ENCODE assay signal across 8 cellular contexts in genomic region chr2:241354668-241355658, GRCh38. TPM values are rescaled to one million over a fixed set of nuclear protein-coding genes. Genes with fewer than 3 reads are reported as not detected.
DNase-seq lines count a peak whose midpoint lies in the region; ATAC-seq, FAIRE-seq and TF ChIP-seq lines count a peak whose summit lies in the region.

No MANE protein-coding gene starts in this region.

- intact Hi-C loops in colonic mucosa (cut with DNase I) (no loop called here), HepG2 (cut with micrococcal nuclease; ENCODE audit: unreplicated experiment) (loop anchor here (10.0 kb wide), 2 partner anchors 80 to 150 kb away; partner anchors contain the start of gene STK25)

- peak; percentile 57 for DNase-seq in NCI-H146 (lab: John Stamatoyannopoulos, UW)
- no peak for DNase-seq in NCI-H146 treated with DMSO at 0.1 percent for 48 hours (lab: John Stamatoyannopoulos, UW; ENCODE audit: unreplicated experiment)
- peak; percentile 50 for DNase-seq in NCI-H2107 treated with DMSO at 0.1 percent for 48 hours (lab: John Stamatoyannopoulos, UW; ENCODE audit: unreplicated experiment)
- DNase-seq in activated CD4-positive, alpha-beta T cell treated with anti-CD3 and anti-CD28 coated beads for 4 hours = peak; percentile 59 to 69
- peak; percentile 92 for DNase-seq in colonic mucosa
- DNase-seq in HepG2 (ENCODE audit: low spot score) = peak; percentile 76
- peak; percentile 65 to 70 for DNase-seq in stimulated activated CD4-positive, alpha-beta T cell treated with anti-CD3 and anti-CD28 coated beads, Interleukin-4, amount 100 ng/mL, for 4 hours
- no peak for DNase-seq in globus pallidus (ENCODE audit: low spot score)

- in situ Hi-C loops in HepG2 (cut with HindIII; ENCODE audit: extremely low pct_ligation_motif_present, low pct_unique_long_range_greater_than_20kb) = loop anchor here (5.0 kb wide), 1 partner anchor 38 kb away; the partner anchor contains the start of genes HDLBP and SEPTIN2

- CTCF ChIA-PET in HepG2 (lab: Yijun Ruan, JAX; ENCODE audit: low intra/inter-chr PET ratio, low total read pairs) = no interaction called here

- H2AFZ ChIP-seq in HepG2 (ENCODE audit: low read length) = no peak overlapping the region

- TF ChIP-seq EP300 in HepG2 (IDR thresholded peaks at IDR 0.05; ENCODE audit: low read depth in 2 of 2, low read length in 2 of 2) (no peak), HepG2 (CRISPR knock-in tag; IDR thresholded peaks at IDR 0.05; ENCODE audit: borderline replicate concordance) (no peak)

- BruUV-seq in HepG2 (replicated peaks; lab: Mats Ljungman, UMichigan) = TSS peak; percentile 86

- H3K27ac ChIP-seq in colonic mucosa = peak overlapping the region; percentile 83
- H3K27ac ChIP-seq in HepG2 (ENCODE audit: extremely low read length, insufficient read depth, low read length) = peak overlapping the region; percentile 80

- no peaks in the 10 kb centered on the region for H3K27me3 ChIP-seq in colonic mucosa
- H3K27me3 ChIP-seq in HepG2 (ENCODE audit: control insufficient read depth in 1 of 2, insufficient read depth in 2 of 2, low read length in 2 of 2) = no peaks in the 10 kb centered on the region; a peak in 1 of 5 replicates

- peak overlapping the region; percentile 56 to 81 for H3K9ac ChIP-seq in colonic mucosa (ENCODE audit: low read depth in 2 of 2, low read length in 2 of 2)
- H3K9ac ChIP-seq in HepG2 (ENCODE audit: insufficient read depth, low read depth, low read length) = peak overlapping the region; percentile 67

- peak; percentile 60 to 62; a peak in 3 of 4 replicates for TF ChIP-seq POLR2A in HepG2 (IDR thresholded peaks at IDR 0.05; ENCODE audit: insufficient read depth in 1 of 2, low read depth in 2 of 2, low read length in 2 of 2)

- no peak for TF ChIP-seq CTCF in colonic mucosa (IDR thresholded peaks at IDR 0.05)
- TF ChIP-seq CTCF in HepG2 (CRISPR knock-in tag; IDR thresholded peaks at IDR 0.05) = no peak

- POLR2A ChIA-PET in HepG2 (lab: Yijun Ruan, JAX) = interaction anchor here (1.4 kb wide), 1 partner anchor 40 kb away, joined by 5 read pairs; the partner anchor contains the start of gene HDLBP

- peak; percentile 57 for TF ChIP-seq RAD21 in HepG2 (CRISPR knock-in tag; IDR thresholded peaks at IDR 0.05)

- ATAC-seq in HepG2 = peak; percentile 82

- H3K4me1 ChIP-seq in colonic mucosa (peaks cover 3% of the 10 kb centered on the region), HepG2 (ENCODE audit: insufficient read depth, low read length) (peaks cover 84% of the 10 kb centered on the region)

- peak overlapping the region; percentile 95 for H3K4me2 ChIP-seq in HepG2 (ENCODE audit: low read depth, low read length)

- WGBS in HepG2 (ENCODE audit: low lambda C conversion rate) = 9% methylated on average over 33 of the region's 40 CpGs

- peaks cover 42% of the 10 kb centered on the region for H3K79me2 ChIP-seq in HepG2 (ENCODE audit: insufficient read depth, low read length)

- H4K20me1 ChIP-seq in HepG2 (ENCODE audit: insufficient read depth, low read length) = peaks cover 54% of the 10 kb centered on the region

- no peaks in the 10 kb centered on the region for H3K9me3 ChIP-seq in colonic mucosa
- no peaks in the 10 kb centered on the region for H3K9me3 ChIP-seq in HepG2 (ENCODE audit: low read length)

- peak overlapping the region; percentile 23 for H3K4me3 ChIP-seq in colonic mucosa
- peak overlapping the region; percentile 38 to 74 (median 50) for H3K4me3 ChIP-seq in HepG2 (replicated peaks in 1 of 3; ENCODE audit: insufficient read depth in 1 of 3, low read depth in 2 of 3, low read length in 3 of 3)

- H3K36me3 ChIP-seq in colonic mucosa = no peaks in the 10 kb centered on the region
- peaks cover 4 to 29% of the 10 kb centered on the region in 2 experiments for H3K36me3 ChIP-seq in HepG2 (replicated peaks in 1 of 2; ENCODE audit: control insufficient read depth in 1 of 2, insufficient read depth in 2 of 2, low read length in 2 of 2)

- no peak for FAIRE-seq in HepG2 (lab: Jason Lieb, UNC)

TF ChIP-seq in HepG2, 621 proteins besides CTCF, POLR2A, EP300 and RAD21 (continues in another document):
- TF ChIP-seq GATA4 (IDR thresholded peaks at IDR 0.05; ENCODE audit: borderline replicate concordance, low read depth) = no peak
- no peak for TF ChIP-seq JUNB (CRISPR knock-in tag; IDR thresholded peaks at IDR 0.05; ENCODE audit: borderline replicate concordance)
- TF ChIP-seq BCL6 (CRISPR knock-in tag; IDR thresholded peaks at IDR 0.05) = no peak

RNA-seq across cellular contexts. Expression of gene FARP2, which starts 1.1 kb away (rescaled TPM):
- 100 to 1,000 TPM; 107 to 122 TPM for total RNA-seq in colonic mucosa
- total RNA-seq in HepG2 (2016; rRNA removed; fragmentation: Illumina TruSeq; extraction: Trizol) = 43.3 and 45.4 TPM in 2 replicates
- 60.7 and 66.0 TPM in 2 replicates for total RNA-seq in HepG2 (2016; cell fraction: cytosol; rRNA removed; fragmentation: Illumina TruSeq; extraction: Trizol; ENCODE audit: low read depth)
- 39.9 and 41.1 TPM in 2 replicates for total RNA-seq in HepG2 (2016; cell fraction: insoluble cytoplasmic fraction; rRNA removed; fragmentation: Illumina TruSeq; extraction: Trizol)
- 26.8 and 27.2 TPM in 2 replicates for total RNA-seq in HepG2 (2016; cell fraction: membrane; rRNA removed; fragmentation: Illumina TruSeq; extraction: Trizol)
- 40.7 and 47.5 TPM in 2 replicates for total RNA-seq in HepG2 (2016; cell fraction: nucleus; rRNA removed; fragmentation: Illumina TruSeq; extraction: Trizol)
- polyA plus RNA-seq in HepG2 (2011; rRNA removed) = 28.0 and 29.5 TPM in 2 replicates
- 14.2 and 16.0 TPM in 2 replicates for polyA plus RNA-seq in HepG2 (2011; cell fraction: cytosol; rRNA removed)
- polyA plus RNA-seq in HepG2 (2011; cell fraction: nucleus; rRNA removed) = 67.3 and 75.5 TPM in 2 replicates
- polyA plus RNA-seq in HepG2 (2012) = 28.7 and 33.3 TPM in 2 replicates
- polyA plus RNA-seq in HepG2 (2016; cell fraction: cytosol; fragmentation: Illumina TruSeq; extraction: Trizol; ENCODE audit: low read depth) = 3.3 and 4.4 TPM in 2 replicates
- 24.1 and 27.0 TPM in 2 replicates for polyA plus RNA-seq in HepG2 (2016; cell fraction: insoluble cytoplasmic fraction; fragmentation: Illumina TruSeq; extraction: Trizol; ENCODE audit: low read depth)
- polyA plus RNA-seq in HepG2 (2016; cell fraction: membrane; fragmentation: Illumina TruSeq; extraction: Trizol; ENCODE audit: low read depth) = 6.7 and 9.3 TPM in 2 replicates
- polyA plus RNA-seq in HepG2 (2016; cell fraction: nucleus; fragmentation: Illumina TruSeq; extraction: Trizol; ENCODE audit: insufficient read depth, low read depth) = 43.0 and 49.1 TPM in 2 replicates
- 62.3 and 67.5 TPM in 2 replicates for polyA minus RNA-seq in HepG2 (2011; rRNA and poly(A)+ RNA removed; ENCODE audit: low replicate concordance)
- polyA minus RNA-seq in HepG2 (2011; cell fraction: cytosol; rRNA and poly(A)+ RNA removed) = 23.7 and 25.8 TPM in 2 replicates
- 56.9 and 62.9 TPM in 2 replicates for polyA minus RNA-seq in HepG2 (2011; cell fraction: nucleus; rRNA and poly(A)+ RNA removed)

RNA-seq across cellular contexts. Expression of gene SEPTIN2, which starts 39.2 kb away (rescaled TPM):
- total RNA-seq in colonic mucosa (100 to 1,000 TPM; 196 to 244 TPM), HepG2 (2016; rRNA removed; fragmentation: Illumina TruSeq; extraction: Trizol) (493 and 750 TPM in 2 replicates)
- 68.0 and 78.0 TPM in 2 replicates for total RNA-seq in HepG2 (2016; cell fraction: cytosol; rRNA removed; fragmentation: Illumina TruSeq; extraction: Trizol; ENCODE audit: low read depth)
- total RNA-seq in HepG2 (2016; cell fraction: insoluble cytoplasmic fraction; rRNA removed; fragmentation: Illumina TruSeq; extraction: Trizol) = 485 and 732 TPM in 2 replicates
- total RNA-seq in HepG2 (2016; cell fraction: membrane; rRNA removed; fragmentation: Illumina TruSeq; extraction: Trizol) = 155 and 168 TPM in 2 replicates
- total RNA-seq in HepG2 (2016; cell fraction: nucleus; rRNA removed; fragmentation: Illumina TruSeq; extraction: Trizol) = 303 and 351 TPM in 2 replicates
- polyA plus RNA-seq in HepG2 (2011; rRNA removed) = 579 and 733 TPM in 2 replicates
- 208 and 366 TPM in 2 replicates for polyA plus RNA-seq in HepG2 (2011; cell fraction: cytosol; rRNA removed)
- polyA plus RNA-seq in HepG2 (2011; cell fraction: nucleus; rRNA removed) = 383 and 475 TPM in 2 replicates
- polyA plus RNA-seq in HepG2 (2012) = 320 and 513 TPM in 2 replicates
- polyA plus RNA-seq in HepG2 (2016; cell fraction: cytosol; fragmentation: Illumina TruSeq; extraction: Trizol; ENCODE audit: low read depth) = 35.1 and 36.8 TPM in 2 replicates
- polyA plus RNA-seq in HepG2 (2016; cell fraction: insoluble cytoplasmic fraction; fragmentation: Illumina TruSeq; extraction: Trizol; ENCODE audit: low read depth) = 746 and 761 TPM in 2 replicates
- 102 and 104 TPM in 2 replicates for polyA plus RNA-seq in HepG2 (2016; cell fraction: membrane; fragmentation: Illumina TruSeq; extraction: Trizol; ENCODE audit: low read depth)
- 515 and 562 TPM in 2 replicates for polyA plus RNA-seq in HepG2 (2016; cell fraction: nucleus; fragmentation: Illumina TruSeq; extraction: Trizol; ENCODE audit: insufficient read depth, low read depth)
- polyA minus RNA-seq in HepG2 (2011; rRNA and poly(A)+ RNA removed; ENCODE audit: low replicate concordance) = 234 and 609 TPM in 2 replicates
- polyA minus RNA-seq in HepG2 (2011; cell fraction: cytosol; rRNA and poly(A)+ RNA removed) = 218 and 237 TPM in 2 replicates
- 446 and 458 TPM in 2 replicates for polyA minus RNA-seq in HepG2 (2011; cell fraction: nucleus; rRNA and poly(A)+ RNA removed)

RNA-seq across cellular contexts. Expression of gene HDLBP, which starts 39.5 kb away (rescaled TPM):
- total RNA-seq in colonic mucosa (100 to 1,000 TPM; 483 to 625 TPM), HepG2 (2016; rRNA removed; fragmentation: Illumina TruSeq; extraction: Trizol) (707 and 912 TPM in 2 replicates)
- 195 and 216 TPM in 2 replicates for total RNA-seq in HepG2 (2016; cell fraction: cytosol; rRNA removed; fragmentation: Illumina TruSeq; extraction: Trizol; ENCODE audit: low read depth)
- 687 and 831 TPM in 2 replicates for total RNA-seq in HepG2 (2016; cell fraction: insoluble cytoplasmic fraction; rRNA removed; fragmentation: Illumina TruSeq; extraction: Trizol)
- total RNA-seq in HepG2 (2016; cell fraction: membrane; rRNA removed; fragmentation: Illumina TruSeq; extraction: Trizol) = 620 and 676 TPM in 2 replicates
- 437 and 494 TPM in 2 replicates for total RNA-seq in HepG2 (2016; cell fraction: nucleus; rRNA removed; fragmentation: Illumina TruSeq; extraction: Trizol)
- 434 and 464 TPM in 2 replicates for polyA plus RNA-seq in HepG2 (2011; rRNA removed)
- 419 and 448 TPM in 2 replicates for polyA plus RNA-seq in HepG2 (2011; cell fraction: cytosol; rRNA removed)
- 618 and 764 TPM in 2 replicates for polyA plus RNA-seq in HepG2 (2011; cell fraction: nucleus; rRNA removed)
- polyA plus RNA-seq in HepG2 (2012) = 461 and 517 TPM in 2 replicates
- 179 and 188 TPM in 2 replicates for polyA plus RNA-seq in HepG2 (2016; cell fraction: cytosol; fragmentation: Illumina TruSeq; extraction: Trizol; ENCODE audit: low read depth)
- 695 and 895 TPM in 2 replicates for polyA plus RNA-seq in HepG2 (2016; cell fraction: insoluble cytoplasmic fraction; fragmentation: Illumina TruSeq; extraction: Trizol; ENCODE audit: low read depth)
- 483 and 563 TPM in 2 replicates for polyA plus RNA-seq in HepG2 (2016; cell fraction: membrane; fragmentation: Illumina TruSeq; extraction: Trizol; ENCODE audit: low read depth)
- polyA plus RNA-seq in HepG2 (2016; cell fraction: nucleus; fragmentation: Illumina TruSeq; extraction: Trizol; ENCODE audit: insufficient read depth, low read depth) = 674 and 742 TPM in 2 replicates
- 303 and 643 TPM in 2 replicates for polyA minus RNA-seq in HepG2 (2011; rRNA and poly(A)+ RNA removed; ENCODE audit: low replicate concordance)
- polyA minus RNA-seq in HepG2 (2011; cell fraction: cytosol; rRNA and poly(A)+ RNA removed) = 590 and 596 TPM in 2 replicates
- 603 and 678 TPM in 2 replicates for polyA minus RNA-seq in HepG2 (2011; cell fraction: nucleus; rRNA and poly(A)+ RNA removed)

Comparison
In these comparisons a context has a peak if more than half of its experiments do, and no peak if none do; other contexts are left out.
1. DNase-seq: peak in NCI-H146 (single experiment), NCI-H2107 treated with DMSO at 0.1 percent for 48 hours (single experiment), activated CD4-positive, alpha-beta T cell treated with anti-CD3 and anti-CD28 coated beads for 4 hours (2 of 2), colonic mucosa (single experiment), HepG2 (single experiment) and stimulated activated CD4-positive, alpha-beta T cell treated with anti-CD3 and anti-CD28 coated beads, Interleukin-4, amount 100 ng/mL, for 4 hours (2 of 2); none in NCI-H146 treated with DMSO at 0.1 percent for 48 hours (single experiment) and globus pallidus (single experiment).